ENCODE assay signal across 29 cellular contexts in genomic region chr2:176732780-176733179, GRCh38.
"Had no signal": no experiment of that assay in that cellular context is flagged by ENCODE, and none has a peak within 500 bp of the region (broad histone marks: within the 10 kb centered on the region; RNA-seq: fewer than 3 reads in every experiment).

No MANE protein-coding gene starts in this region.

- H3K27me3 ChIP-seq: neural progenitor cell, ovary, right lobe of liver, sigmoid colon, thyroid gland, tibial nerve, upper lobe of left lung, vagina had no signal

- H3K36me3 Mint-ChIP-seq: natural killer cell; neural progenitor cell; stimulated activated effector memory CD8-positive, alpha-beta T cell treated with anti-CD3 and anti-CD28 coated beads, Interleukin-12 subunit alpha, Interleukin-12 subunit beta, amount 100 ng/mL, for 72 hours had no signal

- H3K4me1 Mint-ChIP-seq: natural killer cell; stimulated activated effector memory CD8-positive, alpha-beta T cell treated with anti-CD3 and anti-CD28 coated beads, Interleukin-12 subunit alpha, Interleukin-12 subunit beta, amount 100 ng/mL, for 72 hours; stimulated activated naive CD8-positive, alpha-beta T cell treated with anti-CD3 and anti-CD28 coated beads, Interleukin-15, amount 100 ng/mL, for 72 hours had no signal

- H3K27ac ChIP-seq: neural progenitor cell, ovary, parathyroid adenoma, psoas muscle, right lobe of liver, sigmoid colon, thoracic aorta, thyroid gland, tibial nerve, upper lobe of left lung, vagina had no signal

- H3K9me3 ChIP-seq: ovary, psoas muscle, right lobe of liver, sigmoid colon, thoracic aorta, thyroid gland, upper lobe of left lung, vagina had no signal

- H3K27me3 Mint-ChIP-seq: progenitor cell of endocrine pancreas had no signal

- FAIRE-seq: small intestine, urothelium cell line had no signal

- H3K36me3 ChIP-seq: neural progenitor cell, ovary, right lobe of liver, sigmoid colon, thoracic aorta, thyroid gland, tibial nerve, upper lobe of left lung, vagina had no signal

- ATAC-seq: natural killer cell; psoas muscle; right cardiac atrium; right lobe of liver; stimulated activated effector memory CD8-positive, alpha-beta T cell treated with anti-CD3 and anti-CD28 coated beads, Interleukin-12 subunit alpha, Interleukin-12 subunit beta, amount 100 ng/mL, for 72 hours; stimulated activated naive CD8-positive, alpha-beta T cell treated with anti-CD3 and anti-CD28 coated beads, Interleukin-15, amount 100 ng/mL, for 72 hours; stimulated activated naive CD8-positive, alpha-beta T cell treated with anti-CD3 and anti-CD28 coated beads, Interleukin-15, Interleukin-2, amounts not matched to agents 100 U/mL and 50 U/mL, for 24 hours had no signal

- H3K4me1 ChIP-seq: neural progenitor cell, parathyroid adenoma, psoas muscle had no signal

- H2AFZ ChIP-seq: neural progenitor cell, parathyroid adenoma had no signal

- H3K4me3 ChIP-seq: neural progenitor cell, ovary, psoas muscle, right lobe of liver, sigmoid colon, thoracic aorta, thyroid gland, tibial nerve, upper lobe of left lung, vagina had no signal

- H3K79me2 ChIP-seq: parathyroid adenoma had no signal

- H3K27ac Mint-ChIP-seq: natural killer cell; nephron; neural progenitor cell; progenitor cell of endocrine pancreas; stimulated activated effector memory CD8-positive, alpha-beta T cell treated with anti-CD3 and anti-CD28 coated beads, Interleukin-12 subunit alpha, Interleukin-12 subunit beta, amount 100 ng/mL, for 72 hours; stimulated activated naive CD8-positive, alpha-beta T cell treated with anti-CD3 and anti-CD28 coated beads, Interleukin-15, amount 100 ng/mL, for 72 hours had no signal

- H3K9me3 Mint-ChIP-seq: natural killer cell; nephron; stimulated activated effector memory CD8-positive, alpha-beta T cell treated with anti-CD3 and anti-CD28 coated beads, Interleukin-12 subunit alpha, Interleukin-12 subunit beta, amount 100 ng/mL, for 72 hours; stimulated activated naive CD8-positive, alpha-beta T cell treated with anti-CD3 and anti-CD28 coated beads, Interleukin-15, amount 100 ng/mL, for 72 hours had no signal

- H3K9ac ChIP-seq: neural progenitor cell, parathyroid adenoma had no signal

- DNase-seq: natural killer cell; occipital lobe; ovary; posterior cingulate gyrus; psoas muscle; right cardiac atrium; right lobe of liver; sigmoid colon; small intestine; stimulated activated CD4-positive, alpha-beta T cell treated with anti-CD3 and anti-CD28 coated beads, Interleukin-15, amount 100 ng/mL, for 24 hours; stimulated activated CD4-positive, alpha-beta T cell treated with anti-CD3 and anti-CD28 coated beads, Interleukin-2, amount 100 ng/mL, for 24 hours; stimulated activated CD4-positive, alpha-beta T cell treated with anti-CD3 and anti-CD28 coated beads, Interleukin-2, amount 100 ng/mL, for 48 hours; stimulated activated CD4-positive, alpha-beta T cell treated with anti-CD3 and anti-CD28 coated beads, Interleukin-4, amount 100 ng/mL, for 24 hours; stimulated activated naive CD4-positive, alpha-beta T cell; stimulated activated naive CD8-positive, alpha-beta T cell treated with anti-CD3 and anti-CD28 coated beads, Interleukin-15, amount 100 ng/mL, for 72 hours; stimulated activated naive CD8-positive, alpha-beta T cell treated with anti-CD3 and anti-CD28 coated beads, Interleukin-15, Interleukin-2, amounts not matched to agents 100 U/mL and 50 U/mL, for 24 hours; substantia nigra; thyroid gland; trophoblast cell; upper lobe of left lung had no signal

- H3K4me2 ChIP-seq: neural progenitor cell had no signal

- H3K4me3 Mint-ChIP-seq: natural killer cell; nephron; neural progenitor cell; stimulated activated effector memory CD8-positive, alpha-beta T cell treated with anti-CD3 and anti-CD28 coated beads, Interleukin-12 subunit alpha, Interleukin-12 subunit beta, amount 100 ng/mL, for 72 hours; stimulated activated naive CD8-positive, alpha-beta T cell treated with anti-CD3 and anti-CD28 coated beads, Interleukin-15, amount 100 ng/mL, for 72 hours had no signal
